19 cellular contexts compared by ENCODE assay signal in the genomic region with DNA sequence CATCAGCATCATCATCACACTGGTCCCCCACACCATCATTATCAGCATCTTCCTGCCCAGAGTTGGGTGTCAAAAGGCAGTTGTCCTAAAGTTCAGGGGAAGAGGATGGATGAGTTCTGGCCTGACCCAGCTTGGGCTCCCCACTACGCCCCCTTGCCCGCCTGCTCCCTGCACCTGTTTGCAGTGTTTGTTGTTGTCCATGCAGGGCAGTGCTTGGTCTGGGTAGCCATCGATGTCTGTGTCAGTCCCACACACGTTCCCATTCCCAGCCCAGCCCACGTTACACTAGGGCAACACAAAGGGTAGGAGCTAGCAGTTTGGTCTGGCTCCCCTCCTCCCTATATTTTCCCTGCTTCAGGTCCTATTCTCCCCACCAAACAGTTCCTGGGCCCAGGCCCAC.
"Had no signal": no experiment of that assay in that cellular context is flagged by ENCODE, and none has a peak within 500 bp of the region (broad histone marks: within the 10 kb centered on the region; RNA-seq: fewer than 3 reads in every experiment).

No MANE protein-coding gene starts in this region.

- H3K27me3 ChIP-seq: esophagus muscularis mucosa had no signal

- DNase-seq: activated CD4-positive, alpha-beta T cell treated with anti-CD3 and anti-CD28 coated beads, Interleukin-2, amount 50 U/mL, for 1 hour; activated CD8-positive, alpha-beta memory T cell treated with anti-CD3 and anti-CD28 coated beads, Interleukin-2, amount 50 U/mL, for 4 hours; activated naive CD4-positive, alpha-beta T cell treated with anti-CD3 and anti-CD28 coated beads for 36 hours; activated T-cell treated with anti-CD3 and anti-CD28 coated beads, Interleukin-2, amount 50 U/mL, for 4 hours; cortex of kidney; left colon; occipital lobe; retina; stimulated activated CD4-positive, alpha-beta T cell treated with anti-CD3 and anti-CD28 coated beads, Interleukin-12 subunit alpha, Interleukin-12 subunit beta, amount 100 ng/mL, for 4 hours; stimulated activated CD4-positive, alpha-beta T cell treated with anti-CD3 and anti-CD28 coated beads, Interleukin-1b, Interleukin-23, amount 100 ng/mL, for 48 hours; stimulated activated CD8-positive, alpha-beta memory T cell treated with anti-CD3 and anti-CD28 coated beads, Interleukin-4, amount 100 ng/mL, for 48 hours; stimulated activated naive CD4-positive, alpha-beta T cell; T-cell; T-helper 9 cell had no signal

- H3K4me3 ChIP-seq: esophagus muscularis mucosa, lung had no signal

- FAIRE-seq: endothelial cell of umbilical vein had no signal

- ATAC-seq: activated CD4-positive, CD25-positive, alpha-beta regulatory T cell treated with anti-CD3 and anti-CD28 coated beads, Interleukin-2, amount 50 U/mL, for 24 hours; activated T-cell treated with anti-CD3 and anti-CD28 coated beads, Interleukin-2, amount 50 U/mL, for 4 hours; left colon; natural killer cell treated with Interleukin-12 subunit alpha and Interleukin-12 subunit beta and Interleukin-15 and Interleukin-18, amount 100 ng/mL, for 72 hours; T-cell had no signal

- H3K27ac ChIP-seq: esophagus muscularis mucosa had no signal

- H3K9me3 ChIP-seq: esophagus muscularis mucosa had no signal
